ENCODE assay signal across 8 cellular contexts in genomic region chr18:46088501-46088900, GRCh38. TPM values are rescaled to one million over a fixed set of nuclear protein-coding genes. Genes with fewer than 3 reads are reported as not detected.
DNase-seq lines count a peak whose midpoint lies in the region; TF ChIP-seq lines count a peak whose summit lies in the region.
"Not testable (repeated sequence)": the region's sequence is repeated elsewhere in the genome, so short reads cannot be mapped to it uniquely, and the experiment has no call there.
"Had no signal": no experiment of that assay in that cellular context is flagged by ENCODE, and none has a peak within 500 bp of the region (broad histone marks: within the 10 kb centered on the region; RNA-seq: fewer than 3 reads in every experiment).

No MANE protein-coding gene starts in this region.

- POLR2A ChIA-PET in activated CD4-positive, alpha-beta memory T cell treated with anti-CD3 and anti-CD28 coated beads, Interleukin-2, amount 10 ng/mL, durations not matched to agents 7 days and 5 days (lab: Charles Lee), result not testable (repeated sequence)

- H3K4me3 Mint-ChIP-seq in activated CD4-positive, alpha-beta memory T cell treated with anti-CD3 and anti-CD28 coated beads, Interleukin-2, amount 10 ng/mL, durations not matched to agents 7 days and 5 days; osteocyte (ENCODE audit: unreplicated experiment): not testable (repeated sequence)

- peaks cover 13% of the 10 kb centered on the region for H3K4me1 Mint-ChIP-seq in activated CD4-positive, alpha-beta memory T cell treated with anti-CD3 and anti-CD28 coated beads, Interleukin-2, amount 10 ng/mL, durations not matched to agents 7 days and 5 days
- H3K4me1 Mint-ChIP-seq in osteocyte (ENCODE audit: unreplicated experiment), result not testable (repeated sequence)

- not testable (repeated sequence) for H3K27me3 Mint-ChIP-seq in activated CD4-positive, alpha-beta memory T cell treated with anti-CD3 and anti-CD28 coated beads, Interleukin-2, amount 10 ng/mL, durations not matched to agents 7 days and 5 days; osteocyte (ENCODE audit: unreplicated experiment)

- peaks cover 84% of the 10 kb centered on the region for H3K36me3 Mint-ChIP-seq in activated CD4-positive, alpha-beta memory T cell treated with anti-CD3 and anti-CD28 coated beads, Interleukin-2, amount 10 ng/mL, durations not matched to agents 7 days and 5 days (ENCODE audit: low read depth)
- peaks cover 77% of the 10 kb centered on the region for H3K36me3 Mint-ChIP-seq in osteocyte (ENCODE audit: unreplicated experiment)

- H3K27ac Mint-ChIP-seq in activated CD4-positive, alpha-beta memory T cell treated with anti-CD3 and anti-CD28 coated beads, Interleukin-2, amount 10 ng/mL, durations not matched to agents 7 days and 5 days; osteocyte (ENCODE audit: unreplicated experiment): not testable (repeated sequence)

- peak; percentile 83 for DNase-seq in DMS53 (lab: John Stamatoyannopoulos, UW)
- DNase-seq in NCI-H82 (lab: John Stamatoyannopoulos, UW), result peak; percentile 95
- peak; percentile 8 for DNase-seq in activated CD4-positive, alpha-beta memory T cell treated with anti-CD3 and anti-CD28 coated beads, Interleukin-2, amount 10 ng/mL, durations not matched to agents 7 days and 5 days
- DNase-seq in amniotic epithelial cell (ENCODE audit: low read depth), result peak; percentile 96
- peak; percentile 35 for DNase-seq in fibroblast of pulmonary artery (ENCODE audit: low read depth)
- DNase-seq in islet precursor cell, result peak; percentile 74
- DNase-seq in osteocyte (ENCODE audit: extremely low spot score, unreplicated experiment), result peak; percentile 32

- not testable (repeated sequence) for TF ChIP-seq CTCF in fibroblast of pulmonary artery (IDR thresholded peaks at IDR 0.05; ENCODE audit: low read length, missing control alignments); osteocyte (IDR thresholded peaks at IDR 0.05)

- H3K4me3 ChIP-seq in fibroblast of pulmonary artery (replicated peaks; ENCODE audit: low read depth, low read length), result not testable (repeated sequence)

- not testable (repeated sequence) for H3K9me3 Mint-ChIP-seq in activated CD4-positive, alpha-beta memory T cell treated with anti-CD3 and anti-CD28 coated beads, Interleukin-2, amount 10 ng/mL, durations not matched to agents 7 days and 5 days; osteocyte (ENCODE audit: unreplicated experiment)

- CTCF ChIA-PET in activated CD4-positive, alpha-beta memory T cell treated with anti-CD3 and anti-CD28 coated beads, Interleukin-2, amount 10 ng/mL, durations not matched to agents 7 days and 5 days (lab: Charles Lee), result interaction anchor here (1.3 kb wide), 1 partner anchor 15 kb away, joined by 5 read pairs; no protein-coding TSS in a partner anchor

RNA-seq across cellular contexts. Expression of gene ATP5F1A, which starts 9.6 kb away (rescaled TPM):
- total RNA-seq in activated CD4-positive, alpha-beta memory T cell treated with anti-CD3 and anti-CD28 coated beads, Interleukin-2, amount 10 ng/mL, durations not matched to agents 7 days and 5 days, result 100 to 1,000 TPM; 282 to 287 TPM
- 346 and 359 TPM in 2 replicates for total RNA-seq in osteocyte

RNA-seq across cellular contexts. Expression of gene HAUS1, which starts 15.7 kb away (rescaled TPM):
- 10 to 100 TPM; 59.2 to 63.2 TPM for total RNA-seq in activated CD4-positive, alpha-beta memory T cell treated with anti-CD3 and anti-CD28 coated beads, Interleukin-2, amount 10 ng/mL, durations not matched to agents 7 days and 5 days
- total RNA-seq in osteocyte, result 37.0 and 37.3 TPM in 2 replicates

RNA-seq across cellular contexts. Expression of gene PSTPIP2, which starts 16.4 kb away (rescaled TPM):
- 1 to 10 TPM; 7.9 to 8.3 TPM for total RNA-seq in activated CD4-positive, alpha-beta memory T cell treated with anti-CD3 and anti-CD28 coated beads, Interleukin-2, amount 10 ng/mL, durations not matched to agents 7 days and 5 days
- total RNA-seq in osteocyte, result 4.5 TPM in 2 replicates
- total RNA-seq: OCI-LY7 had no signal

Comparison
In these comparisons a context has a peak if more than half of its experiments do, and no peak if none do; other contexts are left out.
1. DNase-seq: peak in every context shown above with its lines; median percentile 96 in amniotic epithelial cell; 95 in NCI-H82; 83 in DMS53; 74 in islet precursor cell; 35 in fibroblast of pulmonary artery; 32 in osteocyte; 8 in activated CD4-positive, alpha-beta memory T cell treated with anti-CD3 and anti-CD28 coated beads, Interleukin-2, amount 10 ng/mL, durations not matched to agents 7 days and 5 days.